ENCODE assay signal across 25 cellular contexts in the genomic region with DNA sequence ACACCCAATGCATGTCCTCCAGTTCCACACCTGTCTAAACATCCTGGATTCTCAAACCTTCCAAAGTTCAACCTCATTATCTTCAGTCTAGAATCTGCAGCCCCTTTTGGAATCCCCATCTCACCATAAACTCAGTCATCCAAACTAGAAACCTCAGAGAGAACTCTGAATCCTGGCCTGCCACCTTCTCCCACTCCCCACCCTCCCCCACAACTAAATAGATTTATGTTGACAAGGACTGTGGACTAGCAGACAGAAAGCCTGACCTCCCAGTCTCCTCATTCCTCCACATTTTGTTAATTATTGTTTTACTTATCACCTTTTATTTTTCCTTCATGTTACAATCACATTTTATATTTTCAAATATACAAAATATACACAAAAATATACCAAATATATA.
DNase-seq lines count a peak whose midpoint lies in the region; ATAC-seq and TF ChIP-seq lines count a peak whose summit lies in the region.
"Had no signal": no experiment of that assay in that cellular context is flagged by ENCODE, and none has a peak within 500 bp of the region (broad histone marks: within the 10 kb centered on the region; RNA-seq: fewer than 3 reads in every experiment).

No MANE protein-coding gene starts in this region.

- H3K36me3 Mint-ChIP-seq in activated B cell treated with CpG ODN at 0.5 μM for 24 hours (ENCODE audit: low read depth): peaks cover 85% of the 10 kb centered on the region
- peaks cover 78% of the 10 kb centered on the region for H3K36me3 Mint-ChIP-seq in stimulated activated memory B cell treated with anti-CD40 and anti-IgM and Interleukin-4, amounts not matched to agents 10 μg/mL and 1 μg/mL and 100 μg/mL, for 72 hours
- no peaks in the 10 kb centered on the region for H3K36me3 Mint-ChIP-seq in activated CD4-positive, alpha-beta memory T cell treated with anti-CD3 and anti-CD28 coated beads, Interleukin-2, amount 10 ng/mL, durations not matched to agents 7 days and 5 days (ENCODE audit: low read depth)

- H3K4me1 Mint-ChIP-seq in activated B cell treated with CpG ODN at 0.5 μM for 24 hours: peaks cover 59% of the 10 kb centered on the region
- peaks cover 47% of the 10 kb centered on the region for H3K4me1 Mint-ChIP-seq in stimulated activated memory B cell treated with anti-CD40 and anti-IgM and Interleukin-4, amounts not matched to agents 10 μg/mL and 1 μg/mL and 100 μg/mL, for 72 hours
- H3K4me1 Mint-ChIP-seq in activated CD4-positive, alpha-beta memory T cell treated with anti-CD3 and anti-CD28 coated beads, Interleukin-2, amount 10 ng/mL, durations not matched to agents 7 days and 5 days: no peaks in the 10 kb centered on the region

- no peak overlapping the region for H3K4me3 ChIP-seq in KMS-11 (IDR thresholded peaks at IDR 0.05; ENCODE audit: insufficient read depth, low read depth, low read length)
- H3K4me3 ChIP-seq: GM23248 had no signal

- H3K4me3 Mint-ChIP-seq in activated B cell treated with CpG ODN at 0.5 μM for 24 hours: no peak overlapping the region
- no peak overlapping the region for H3K4me3 Mint-ChIP-seq in stimulated activated memory B cell treated with anti-CD40 and anti-IgM and Interleukin-4, amounts not matched to agents 10 μg/mL and 1 μg/mL and 100 μg/mL, for 72 hours
- H3K4me3 Mint-ChIP-seq in activated CD4-positive, alpha-beta memory T cell treated with anti-CD3 and anti-CD28 coated beads, Interleukin-2, amount 10 ng/mL, durations not matched to agents 7 days and 5 days: no peak overlapping the region
- H3K4me3 Mint-ChIP-seq: CD14-positive monocyte; T-helper 1 cell treated with Interleukin-12 subunit alpha and Interleukin-12 subunit beta and Interleukin-4 antibody, amounts not matched to agents 30 μg/mL and 1 μg/mL, for 36 hours had no signal

- intact Hi-C loops in activated B cell treated with CpG ODN at 0.5 μM for 24 hours (cut with micrococcal nuclease): loop anchor here (2.0 kb wide), 1 partner anchor 14 kb away; no protein-coding TSS in a partner anchor

- no peak for ATAC-seq in activated B cell treated with CpG ODN at 0.5 μM for 24 hours (ENCODE audit: low read depth)
- ATAC-seq in stimulated activated memory B cell treated with anti-CD40 and anti-IgM and Interleukin-4, amounts not matched to agents 10 μg/mL and 1 μg/mL and 100 μg/mL, for 72 hours: no peak
- ATAC-seq: HCT116, PC-3 had no signal

- H4K20me1 ChIP-seq in KMS-11 (ENCODE audit: insufficient read depth): no peaks in the 10 kb centered on the region

- H3K27me3 Mint-ChIP-seq in activated B cell treated with CpG ODN at 0.5 μM for 24 hours: no peaks in the 10 kb centered on the region
- no peaks in the 10 kb centered on the region for H3K27me3 Mint-ChIP-seq in stimulated activated memory B cell treated with anti-CD40 and anti-IgM and Interleukin-4, amounts not matched to agents 10 μg/mL and 1 μg/mL and 100 μg/mL, for 72 hours
- H3K27me3 Mint-ChIP-seq in activated CD4-positive, alpha-beta memory T cell treated with anti-CD3 and anti-CD28 coated beads, Interleukin-2, amount 10 ng/mL, durations not matched to agents 7 days and 5 days: no peaks in the 10 kb centered on the region

- H3K79me2 ChIP-seq in KMS-11 (ENCODE audit: insufficient read depth, low read depth): no peaks in the 10 kb centered on the region

- POLR2A ChIA-PET in activated B cell treated with CpG ODN at 0.5 μM for 24 hours (lab: Charles Lee): interaction anchor here (0.9 kb wide), 1 partner anchor 10 kb away, joined by 3 read pairs; no protein-coding TSS in a partner anchor
- POLR2A ChIA-PET in activated CD4-positive, alpha-beta memory T cell treated with anti-CD3 and anti-CD28 coated beads, Interleukin-2, amount 10 ng/mL, durations not matched to agents 7 days and 5 days (lab: Charles Lee): no interaction called here

- H3K9me3 Mint-ChIP-seq in activated B cell treated with CpG ODN at 0.5 μM for 24 hours: no peaks in the 10 kb centered on the region
- H3K9me3 Mint-ChIP-seq in stimulated activated memory B cell treated with anti-CD40 and anti-IgM and Interleukin-4, amounts not matched to agents 10 μg/mL and 1 μg/mL and 100 μg/mL, for 72 hours: no peaks in the 10 kb centered on the region
- no peaks in the 10 kb centered on the region for H3K9me3 Mint-ChIP-seq in activated CD4-positive, alpha-beta memory T cell treated with anti-CD3 and anti-CD28 coated beads, Interleukin-2, amount 10 ng/mL, durations not matched to agents 7 days and 5 days
- H3K9me3 Mint-ChIP-seq: T-helper 1 cell treated with Interleukin-12 subunit alpha and Interleukin-12 subunit beta and Interleukin-4 antibody, amounts not matched to agents 30 μg/mL and 1 μg/mL, for 36 hours had no signal

- peaks cover 51% of the 10 kb centered on the region for H3K4me1 ChIP-seq in KMS-11 (ENCODE audit: low read depth, poor library complexity, severe bottlenecking)
- H3K4me1 ChIP-seq: BE2C had no signal

- H3K27me3 ChIP-seq in KMS-11 (ENCODE audit: insufficient read depth, low read depth): no peaks in the 10 kb centered on the region; the same call in 1 of the 2 replicates

- TF ChIP-seq CTCF in KMS-11 (conservative IDR thresholded peaks at IDR 0.05; ENCODE audit: low read depth, low read length) (no peak), activated B cell treated with CpG ODN at 0.5 μM for 24 hours (IDR thresholded peaks at IDR 0.05) (no peak)

- H3K27ac Mint-ChIP-seq in activated B cell treated with CpG ODN at 0.5 μM for 24 hours: peak overlapping the region; percentile 47
- H3K27ac Mint-ChIP-seq in stimulated activated memory B cell treated with anti-CD40 and anti-IgM and Interleukin-4, amounts not matched to agents 10 μg/mL and 1 μg/mL and 100 μg/mL, for 72 hours: peak overlapping the region; percentile 56
- H3K27ac Mint-ChIP-seq in activated CD4-positive, alpha-beta memory T cell treated with anti-CD3 and anti-CD28 coated beads, Interleukin-2, amount 10 ng/mL, durations not matched to agents 7 days and 5 days: no peak overlapping the region
- H3K27ac Mint-ChIP-seq: T-helper 1 cell treated with Interleukin-12 subunit alpha and Interleukin-12 subunit beta and Interleukin-4 antibody, amounts not matched to agents 30 μg/mL and 1 μg/mL, for 36 hours had no signal

- no peak overlapping the region for H3K9ac ChIP-seq in KMS-11
- H3K9ac ChIP-seq: GM23248, SK-N-SH had no signal

- H3K4me2 ChIP-seq in KMS-11: peak overlapping the region; percentile 43; the same call in 1 of the 2 replicates
- H3K4me2 ChIP-seq: SK-N-SH had no signal

- no peak overlapping the region for H2AFZ ChIP-seq in KMS-11 (ENCODE audit: low read depth)
- H2AFZ ChIP-seq: GM23248 had no signal

- no peak overlapping the region for H3K27ac ChIP-seq in KMS-11
- H3K27ac ChIP-seq: GM23248 had no signal

- DNase-seq in activated B cell treated with CpG ODN at 0.5 μM for 24 hours: no peak
- peak; percentile 70 for DNase-seq in left kidney (ENCODE audit: low read depth, low spot score)
- no peak for DNase-seq in activated CD4-positive, alpha-beta memory T cell treated with anti-CD3 and anti-CD28 coated beads, Interleukin-2, amount 10 ng/mL, durations not matched to agents 7 days and 5 days
- DNase-seq in activated naive CD4-positive, alpha-beta T cell (lab: John Stamatoyannopoulos, UW): no peak
- no peak for DNase-seq in AG08396 (ENCODE audit: low spot score)
- DNase-seq: BE2C, Calu3, GM23248, KG1, NCI-H1092 treated with DMSO at 0.1 percent for 48 hours, NCI-H1436, NCI-H187, NCI-H2081 treated with DMSO at 0.1 percent for 48 hours, NCI-H2171, NCI-H226, NCI-H510A, NCI-H69, PC-3, SK-N-SH, SW 1271 had no signal

- H3K36me3 ChIP-seq in KMS-11 (ENCODE audit: insufficient read depth): no peaks in the 10 kb centered on the region
- H3K36me3 ChIP-seq: BE2C had no signal

- CTCF ChIA-PET in activated B cell treated with CpG ODN at 0.5 μM for 24 hours (lab: Charles Lee): interaction anchor here (1.8 to 2.1 kb wide), 2 partner anchors 13 to 15 kb away, joined by 4 to 5 read pairs; no protein-coding TSS in a partner anchor
- CTCF ChIA-PET in activated CD4-positive, alpha-beta memory T cell treated with anti-CD3 and anti-CD28 coated beads, Interleukin-2, amount 10 ng/mL, durations not matched to agents 7 days and 5 days (lab: Charles Lee): no interaction called here
